ENCODE assay signal across 16 cellular contexts in genomic region chrX:115367956-115368355, GRCh38.
DNase-seq lines count a peak whose midpoint lies in the region; ATAC-seq and TF ChIP-seq lines count a peak whose summit lies in the region.
"Had no signal": no experiment of that assay in that cellular context is flagged by ENCODE, and none has a peak within 500 bp of the region (broad histone marks: within the 10 kb centered on the region; RNA-seq: fewer than 3 reads in every experiment).

No MANE protein-coding gene starts in this region.

- TF ChIP-seq CTCF in type B pancreatic cell (conservative IDR thresholded peaks at IDR 0.05) (no peak), right lobe of liver (IDR thresholded peaks at IDR 0.05) (no peak)

- H3K27me3 ChIP-seq in layer of hippocampus (ENCODE audit: control insufficient read depth, insufficient read depth, low read length) (no peaks in the 10 kb centered on the region), right lobe of liver (no peaks in the 10 kb centered on the region)
- H3K27me3 ChIP-seq: MG63 had no signal

- ATAC-seq in right lobe of liver = no peak
- no peak for ATAC-seq in activated T-cell treated with anti-CD3 and anti-CD28 coated beads, Interleukin-2, amount 50 U/mL, for 72 hours (replicated peaks in 1 of 2)
- ATAC-seq: psoas muscle had no signal

- no peaks in the 10 kb centered on the region for H3K9me3 ChIP-seq in right lobe of liver
- H3K9me3 ChIP-seq: MG63, psoas muscle had no signal

- TF ChIP-seq POLR2A in right lobe of liver (IDR thresholded peaks at IDR 0.05) = no peak

- intact Hi-C loops in right lobe of liver (cut with DNase I) = no loop called here

- no peaks in the 10 kb centered on the region for H3K36me3 ChIP-seq in right lobe of liver
- H3K36me3 ChIP-seq: MG63, WERI-Rb-1 had no signal

- DNase-seq in M059J (ENCODE audit: low read depth) (peak; percentile 87), caudate nucleus (lab: John Stamatoyannopoulos, UW) (peak in 4 of 61 donors; percentile 0 to 4 (median 2)), type B pancreatic cell (ENCODE audit: extremely low spot score, unreplicated experiment) (no peak), right lobe of liver (no peak), amniotic stem cell (lab: John Stamatoyannopoulos, UW) (no peak)
- DNase-seq in activated T-cell treated with anti-CD3 and anti-CD28 coated beads, Interleukin-2, amount 50 U/mL, for 72 hours = no peak
- DNase-seq: central memory CD4-positive, alpha-beta T cell; GDM1; GOT3; NCI-H2171 treated with DMSO at 0.1 percent for 48 hours; psoas muscle; stimulated activated CD4-positive, alpha-beta T cell treated with anti-CD3 and anti-CD28 coated beads, Interleukin-2, amount 100 ng/mL, for 48 hours; WERI-Rb-1 had no signal

- no peaks in the 10 kb centered on the region for H3K36me3 Mint-ChIP-seq in type B pancreatic cell
- no peaks in the 10 kb centered on the region for H3K36me3 Mint-ChIP-seq in activated T-cell treated with anti-CD3 and anti-CD28 coated beads, Interleukin-2, amount 50 U/mL, for 72 hours (ENCODE audit: insufficient read depth in 2 of 2)

- peaks cover 55% of the 10 kb centered on the region for H3K4me1 Mint-ChIP-seq in type B pancreatic cell (ENCODE audit: unreplicated experiment)
- H3K4me1 Mint-ChIP-seq in activated T-cell treated with anti-CD3 and anti-CD28 coated beads, Interleukin-2, amount 50 U/mL, for 72 hours (ENCODE audit: low read depth) = no peaks in the 10 kb centered on the region

- H3K27ac ChIP-seq in caudate nucleus (ENCODE audit: low read depth, low read length) (peak overlapping the region; percentile 30), layer of hippocampus (ENCODE audit: low read depth, low read length) (peak overlapping the region; percentile 47), right lobe of liver (no peak overlapping the region)
- H3K27ac ChIP-seq: HL-60, psoas muscle, WERI-Rb-1 had no signal

- H3K4me1 ChIP-seq in right lobe of liver = no peaks in the 10 kb centered on the region
- H3K4me1 ChIP-seq: psoas muscle had no signal

- 51% methylated on average over 3 of the region's 3 CpGs for WGBS in right lobe of liver (ENCODE audit: insufficient coverage, low coverage, low lambda C conversion rate, missing lambda C conversion rate)

- H3K9me3 Mint-ChIP-seq in type B pancreatic cell = no peaks in the 10 kb centered on the region
- no peaks in the 10 kb centered on the region for H3K9me3 Mint-ChIP-seq in activated T-cell treated with anti-CD3 and anti-CD28 coated beads, Interleukin-2, amount 50 U/mL, for 72 hours

- H3K4me3 ChIP-seq in right lobe of liver = no peak overlapping the region
- H3K4me3 ChIP-seq: MG63, psoas muscle had no signal

- no peaks in the 10 kb centered on the region for H3K27me3 Mint-ChIP-seq in type B pancreatic cell
- H3K27me3 Mint-ChIP-seq in activated T-cell treated with anti-CD3 and anti-CD28 coated beads, Interleukin-2, amount 50 U/mL, for 72 hours (ENCODE audit: low read depth) = peaks cover 49% of the 10 kb centered on the region

- H3K27ac Mint-ChIP-seq in type B pancreatic cell = peak overlapping the region; percentile 74
- H3K27ac Mint-ChIP-seq in activated T-cell treated with anti-CD3 and anti-CD28 coated beads, Interleukin-2, amount 50 U/mL, for 72 hours = no peak overlapping the region

- peak overlapping the region; percentile 19 for H3K4me3 Mint-ChIP-seq in type B pancreatic cell
- H3K4me3 Mint-ChIP-seq in activated T-cell treated with anti-CD3 and anti-CD28 coated beads, Interleukin-2, amount 50 U/mL, for 72 hours = no peak overlapping the region

Comparison
In these comparisons a context has a peak if more than half of its experiments do, and no peak if none do; other contexts are left out.
1. H3K27ac ChIP-seq: peak in caudate nucleus (single experiment) and layer of hippocampus (single experiment); none in right lobe of liver (0 of 3).